In genomic region chr1:93683234-93683633, GRCh38 we compare ENCODE assay signal across 24 cellular contexts. TPM values are rescaled to one million over a fixed set of nuclear protein-coding genes. Genes with fewer than 3 reads are reported as not detected.
DNase-seq lines count a peak whose midpoint lies in the region; ATAC-seq, FAIRE-seq and TF ChIP-seq lines count a peak whose summit lies in the region.
"Had no signal": no experiment of that assay in that cellular context is flagged by ENCODE, and none has a peak within 500 bp of the region (broad histone marks: within the 10 kb centered on the region; RNA-seq: fewer than 3 reads in every experiment).

No MANE protein-coding gene starts in this region.

- TF ChIP-seq CTCF in PC-9 (conservative IDR thresholded peaks at IDR 0.05): no peak
- TF ChIP-seq CTCF in foreskin keratinocyte (conservative IDR thresholded peaks at IDR 0.05): no peak
- no peak for TF ChIP-seq CTCF in osteocyte (IDR thresholded peaks at IDR 0.05)

- intact Hi-C loops in PC-9 (cut with micrococcal nuclease; ENCODE audit: unreplicated experiment): loop anchor here (5.0 kb wide), 2 partner anchors 96 to 236 kb away; partner anchors contain the start of gene FNBP1L

- CTCF ChIA-PET in PC-9 (lab: Charles Lee): interaction anchor here (0.6 kb wide), 1 partner anchor 162 kb away, joined by 8 read pairs; no protein-coding TSS in a partner anchor

- H3K27ac ChIP-seq in PC-9 (peak overlapping the region; percentile 81), foreskin keratinocyte (peak overlapping the region; percentile 93)
- H3K27ac ChIP-seq: 22Rv1 had no signal

- peak overlapping the region; percentile 21 for H3K4me3 Mint-ChIP-seq in T-helper 2 cell treated with Interferon-gamma antibody and Interleukin-4, amounts not matched to agents 5 μg/mL and 100 μg/mL, for 36 hours
- H3K4me3 Mint-ChIP-seq in osteocyte (ENCODE audit: unreplicated experiment): peak overlapping the region; percentile 36
- H3K4me3 Mint-ChIP-seq: CD8-positive, alpha-beta T cell had no signal

- ATAC-seq in foreskin keratinocyte (no peak), HG03196 (IDR thresholded peaks at IDR 0.05; ENCODE audit: unreplicated experiment) (no peak), HG02798 (IDR thresholded peaks at IDR 0.05; ENCODE audit: poor library complexity, unreplicated experiment) (no peak)
- ATAC-seq: CD8-positive, alpha-beta T cell had no signal

- H3K27me3 Mint-ChIP-seq in T-helper 2 cell treated with Interferon-gamma antibody and Interleukin-4, amounts not matched to agents 5 μg/mL and 100 μg/mL, for 36 hours (ENCODE audit: low read depth): peaks cover 36% of the 10 kb centered on the region
- no peaks in the 10 kb centered on the region for H3K27me3 Mint-ChIP-seq in osteocyte (ENCODE audit: unreplicated experiment)

- peak overlapping the region; percentile 80; the same call in 1 of the 2 replicates for H3K4me3 ChIP-seq in PC-9

- peaks cover 23% of the 10 kb centered on the region for H3K36me3 ChIP-seq in PC-9 (ENCODE audit: low read depth)

- H3K27ac Mint-ChIP-seq in T-helper 2 cell treated with Interferon-gamma antibody and Interleukin-4, amounts not matched to agents 5 μg/mL and 100 μg/mL, for 36 hours: no peak overlapping the region
- H3K27ac Mint-ChIP-seq in osteocyte (ENCODE audit: unreplicated experiment): no peak overlapping the region
- H3K27ac Mint-ChIP-seq: CD8-positive, alpha-beta T cell had no signal

- no TSS peak for BruUV-seq in PC-9 (replicated peaks; lab: Mats Ljungman, UMichigan)

- peaks cover 32% of the 10 kb centered on the region for H3K4me1 Mint-ChIP-seq in T-helper 2 cell treated with Interferon-gamma antibody and Interleukin-4, amounts not matched to agents 5 μg/mL and 100 μg/mL, for 36 hours (ENCODE audit: low read depth)
- H3K4me1 Mint-ChIP-seq in osteocyte (ENCODE audit: unreplicated experiment): peaks cover 27% of the 10 kb centered on the region

- peak overlapping the region; percentile 88 for H3K4me2 ChIP-seq in PC-9

- H3K79me2 ChIP-seq in PC-9 (ENCODE audit: low read depth): peaks cover 85% of the 10 kb centered on the region

- no peaks in the 10 kb centered on the region for H3K9me3 Mint-ChIP-seq in T-helper 2 cell treated with Interferon-gamma antibody and Interleukin-4, amounts not matched to agents 5 μg/mL and 100 μg/mL, for 36 hours
- no peaks in the 10 kb centered on the region for H3K9me3 Mint-ChIP-seq in osteocyte (ENCODE audit: unreplicated experiment)
- H3K9me3 Mint-ChIP-seq: CD8-positive, alpha-beta T cell had no signal

- no peak for DNase-seq in T-helper 2 cell treated with Interferon-gamma antibody and Interleukin-4, amounts not matched to agents 5 μg/mL and 100 μg/mL, for 36 hours (ENCODE audit: low spot score)
- no peak for DNase-seq in T-helper 2 cell
- no peak for DNase-seq in PC-9
- no peak for DNase-seq in foreskin keratinocyte
- no peak for DNase-seq in osteocyte (ENCODE audit: extremely low spot score, unreplicated experiment)
- DNase-seq in frontal cortex (ENCODE audit: low spot score in 2 of 2): no peak
- DNase-seq: ACHN; C1 segment of cervical spinal cord; CD8-positive, alpha-beta T cell; GDM1; IMR-90; NCI-H1417; NCI-H187; NCI-H446; NCI-H526; SIG-M5; SK-N-SH had no signal

- H3K27me3 ChIP-seq in PC-9 (ENCODE audit: insufficient read depth, low read depth): no peaks in the 10 kb centered on the region
- H3K27me3 ChIP-seq in foreskin keratinocyte: no peaks in the 10 kb centered on the region

- POLR2A ChIA-PET in PC-9 (lab: Charles Lee; ENCODE audit: unreplicated experiment): interaction anchor here (0.7 kb wide), 1 partner anchor 579 kb away, joined by 3 read pairs; no protein-coding TSS in a partner anchor

- H2AFZ ChIP-seq in PC-9: no peak overlapping the region

- H3F3A ChIP-seq in PC-9 (ENCODE audit: insufficient read depth, low read depth): peaks cover 56% of the 10 kb centered on the region

- FAIRE-seq in frontal cortex (lab: Jason Lieb, UNC): no peak
- FAIRE-seq: GM18507, GM19239, H1, HTR-8/SVneo had no signal

- peaks cover 7% of the 10 kb centered on the region for H3K36me3 Mint-ChIP-seq in T-helper 2 cell treated with Interferon-gamma antibody and Interleukin-4, amounts not matched to agents 5 μg/mL and 100 μg/mL, for 36 hours (ENCODE audit: low read depth)
- no peaks in the 10 kb centered on the region for H3K36me3 Mint-ChIP-seq in osteocyte (ENCODE audit: unreplicated experiment)
- H3K36me3 Mint-ChIP-seq: CD8-positive, alpha-beta T cell had no signal

- H3K4me1 ChIP-seq in PC-9 (replicated peaks; ENCODE audit: insufficient read depth): peaks cover 69% of the 10 kb centered on the region
- peaks cover 22% of the 10 kb centered on the region for H3K4me1 ChIP-seq in foreskin keratinocyte

- H3K9me3 ChIP-seq in PC-9 (ENCODE audit: insufficient read depth, low read depth): no peaks in the 10 kb centered on the region
- H3K9me3 ChIP-seq: SK-N-SH had no signal

- H4K20me1 ChIP-seq in PC-9 (ENCODE audit: insufficient read depth): peaks cover 24% of the 10 kb centered on the region

- H3K9me2 ChIP-seq in PC-9 (ENCODE audit: insufficient read depth): no peaks in the 10 kb centered on the region
- H3K9me2 ChIP-seq: SK-N-SH had no signal

RNA-seq across cellular contexts. Expression of gene BCAR3, which starts 1.6 kb away (rescaled TPM):
- 62.5 and 70.0 TPM in 2 replicates for total RNA-seq in PC-9 (2021)
- 138 and 139 TPM in 2 replicates for total RNA-seq in foreskin keratinocyte
- 71.2 and 80.6 TPM in 2 replicates for polyA plus RNA-seq in foreskin keratinocyte
- total RNA-seq in osteocyte: 7.9 and 8.8 TPM in 2 replicates
- total RNA-seq in frontal cortex: 4.1 TPM
